Comparison of ENCODE assay signal across 21 cellular contexts in genomic region chr22:44755000-44755399, GRCh38. TPM values are rescaled to one million over a fixed set of nuclear protein-coding genes. Genes with fewer than 3 reads are reported as not detected.
A peak's percentile ranks its signal among the peaks of the same experiment; 100 is the strongest.
DNase-seq lines count a peak whose midpoint lies in the region; ATAC-seq and TF ChIP-seq lines count a peak whose summit lies in the region.
"Had no signal": no experiment of that assay in that cellular context is flagged by ENCODE, and none has a peak within 500 bp of the region (broad histone marks: within the 10 kb centered on the region; RNA-seq: fewer than 3 reads in every experiment).

No MANE protein-coding gene starts in this region.

- no peak for TF ChIP-seq POLR2A in HCT116 (IDR thresholded peaks at IDR 0.05; ENCODE audit: borderline replicate concordance, extremely low read depth, insufficient read depth, insufficient read length)
- no peak for TF ChIP-seq POLR2A in stomach (IDR thresholded peaks at IDR 0.05)

- peak overlapping the region; percentile 100 for H3K27ac Mint-ChIP-seq in mesothelial cell of epicardium
- H3K27ac Mint-ChIP-seq: activated naive CD4-positive, alpha-beta T cell treated with anti-CD3 and anti-CD28 coated beads, Interleukin-2, amount 50 U/mL, for 72 hours; CD4-positive, alpha-beta T cell had no signal

- peaks cover 74% of the 10 kb centered on the region for H3K79me2 ChIP-seq in HCT116 (ENCODE audit: insufficient read depth, low read length)

- ATAC-seq in HCT116 (no peak), HG03045 (IDR thresholded peaks at IDR 0.05; ENCODE audit: unreplicated experiment) (no peak)
- ATAC-seq: activated naive CD4-positive, alpha-beta T cell treated with anti-CD3 and anti-CD28 coated beads, Interleukin-2, amount 50 U/mL, for 72 hours; gastrocnemius medialis; HepG2; left cardiac atrium had no signal

- peaks cover 8% of the 10 kb centered on the region; the same call in 1 of the 2 replicates for H4K20me1 ChIP-seq in HCT116 (ENCODE audit: insufficient read depth)

- TF ChIP-seq CTCF in HCT116 (IDR thresholded peaks at IDR 0.05 in 2 of 3, conservative IDR thresholded peaks at IDR 0.05 in 1 of 3; ENCODE audit: borderline replicate concordance in 1 of 3, insufficient read depth in 1 of 3, low read depth in 2 of 3, low read length in 2 of 3): no peak
- TF ChIP-seq CTCF in colonic mucosa (IDR thresholded peaks at IDR 0.05): no peak
- TF ChIP-seq CTCF in mesothelial cell of epicardium (IDR thresholded peaks at IDR 0.05; ENCODE audit: unreplicated experiment): no peak
- TF ChIP-seq CTCF in stomach (IDR thresholded peaks at IDR 0.05): no peak

- CTCF ChIA-PET in HCT116 (lab: Charles Lee): interaction anchor here (2.5 kb wide), 1 partner anchor 70 kb away, joined by 5 read pairs; no protein-coding TSS in a partner anchor

- DNase-seq in HCT116 (ENCODE audit: low read depth, low spot score) (no peak), colonic mucosa (peak; percentile 51), mesothelial cell of epicardium (ENCODE audit: low spot score in 2 of 2, unreplicated experiment in 2 of 2) (no peak), stomach (no peak), DMS79 (lab: John Stamatoyannopoulos, UW) (no peak), RPMI8226 (no peak), NCI-H1105 treated with DMSO at 0.1 percent for 48 hours (lab: John Stamatoyannopoulos, UW) (no peak)
- DNase-seq: activated CD4-positive, alpha-beta T cell treated with anti-CD3 and anti-CD28 coated beads for 48 hours; CD4-positive, alpha-beta T cell; DMS153; effector CD8-positive, alpha-beta T cell; gastrocnemius medialis; left cardiac atrium; retina; Right ventricle myocardium superior; SW 1271 had no signal

- H3K27me3 ChIP-seq in HCT116 (ENCODE audit: insufficient read depth, low read length) (no peaks in the 10 kb centered on the region), colonic mucosa (no peaks in the 10 kb centered on the region), stomach (peaks cover 8 to 71% (median 41%) of the 10 kb centered on the region in 3 donors)

- intact Hi-C loops in HCT116 (cut with micrococcal nuclease) (no loop called here), colonic mucosa (cut with DNase I) (no loop called here), stomach (cut with DNase I; ENCODE audit: low total_unique reads) (no loop called here)

- no peaks in the 10 kb centered on the region for H3K27me3 Mint-ChIP-seq in mesothelial cell of epicardium (ENCODE audit: low read depth)

- no peak for TF ChIP-seq EP300 in stomach (IDR thresholded peaks at IDR 0.05)

- H3K9me3 ChIP-seq in HCT116 (ENCODE audit: control insufficient read depth in 1 of 2, insufficient read depth in 1 of 2, low read depth in 1 of 2, low read length in 2 of 2) (no peaks in the 10 kb centered on the region), colonic mucosa (no peaks in the 10 kb centered on the region), stomach (no peaks in the 10 kb centered on the region)
- H3K9me3 ChIP-seq: esophagus muscularis mucosa, gastrocnemius medialis, neutrophil had no signal

- H3K36me3 ChIP-seq in HCT116 (ENCODE audit: control insufficient read depth in 1 of 2, insufficient read depth in 2 of 2, low read length in 2 of 2): peaks cover 0 to 4% of the 10 kb centered on the region in 2 experiments; a peak in 1 of 4 replicates
- no peaks in the 10 kb centered on the region for H3K36me3 ChIP-seq in colonic mucosa
- H3K36me3 ChIP-seq in stomach: no peaks in the 10 kb centered on the region
- H3K36me3 ChIP-seq: esophagus muscularis mucosa, gastrocnemius medialis, neutrophil had no signal

- WGBS in stomach, 5 donors: 30 to 49% (median 41%) methylated on average over 3 to 7 of the region's 7 CpGs

- POLR2A ChIA-PET in HCT116 (lab: Charles Lee): no interaction called here

- peak overlapping the region; percentile 83 for H3K4me3 Mint-ChIP-seq in mesothelial cell of epicardium
- H3K4me3 Mint-ChIP-seq: CD4-positive, alpha-beta T cell had no signal

- peaks cover 65% of the 10 kb centered on the region for H3K4me1 Mint-ChIP-seq in mesothelial cell of epicardium

- H3K27ac ChIP-seq in HCT116 (ENCODE audit: low read depth, low read length) (peak overlapping the region; percentile 76), colonic mucosa (peak overlapping the region; percentile 56), stomach (peak overlapping the region; percentile 7 to 73 (median 61))
- H3K27ac ChIP-seq: esophagus muscularis mucosa, gastrocnemius medialis, neutrophil had no signal

- H3K4me1 ChIP-seq in HCT116 (ENCODE audit: control insufficient read depth in 1 of 2, insufficient read depth in 2 of 2, low read length in 2 of 2) (peaks cover 56 to 70% of the 10 kb centered on the region in 2 experiments), colonic mucosa (peaks cover 8% of the 10 kb centered on the region), stomach (peaks cover 24 to 56% (median 43%) of the 10 kb centered on the region in 4 donors)
- H3K4me1 ChIP-seq: gastrocnemius medialis had no signal

- H2AFZ ChIP-seq in HCT116 (ENCODE audit: low read depth, low read length, poor library complexity, severe bottlenecking): no peak overlapping the region

- H3K4me3 ChIP-seq in HCT116 (replicated peaks in 1 of 2; ENCODE audit: low read depth in 1 of 2, low read length in 2 of 2) (peak overlapping the region in 1 of 2 experiments; percentile 97; a peak in 2 of 4 replicates), colonic mucosa (no peak overlapping the region), stomach (peak overlapping the region in 1 of 4 donors; percentile 22)
- H3K4me3 ChIP-seq: esophagus muscularis mucosa, gastrocnemius medialis had no signal

- H3K9me2 ChIP-seq in HCT116 (ENCODE audit: insufficient read depth): no peaks in the 10 kb centered on the region

- peak overlapping the region; percentile 93 for H3K4me2 ChIP-seq in HCT116 (ENCODE audit: low read length)

- BruUV-seq in HCT116 (replicated peaks; lab: Mats Ljungman, UMichigan): no TSS peak

- peaks cover 2% of the 10 kb centered on the region for H3K36me3 Mint-ChIP-seq in mesothelial cell of epicardium
- H3K36me3 Mint-ChIP-seq: activated naive CD4-positive, alpha-beta T cell treated with anti-CD3 and anti-CD28 coated beads, Interleukin-2, amount 50 U/mL, for 72 hours had no signal

- H3K9ac ChIP-seq in HCT116 (ENCODE audit: low read length) (peak overlapping the region; percentile 94), colonic mucosa (ENCODE audit: low read depth in 2 of 2, low read length in 2 of 2) (peak overlapping the region in 1 of 2 donors; percentile 58)

- no peaks in the 10 kb centered on the region for H3K9me3 Mint-ChIP-seq in mesothelial cell of epicardium
- H3K9me3 Mint-ChIP-seq: activated naive CD4-positive, alpha-beta T cell treated with anti-CD3 and anti-CD28 coated beads, Interleukin-2, amount 50 U/mL, for 72 hours; CD4-positive, alpha-beta T cell had no signal

- no peak for TF ChIP-seq RAD21 in HCT116 (IDR thresholded peaks at IDR 0.05; ENCODE audit: low read depth)

- RAD21 ChIA-PET in HCT116 (lab: Charles Lee; ENCODE audit: low non-redundant PET in 1 of 2, low total read pairs in 2 of 2, uncharacterized antibody in 2 of 2, unreplicated experiment in 2 of 2): no interaction called here

TF ChIP-seq in HCT116, 20 proteins besides CTCF, POLR2A, EP300 and RAD21:
- no peak for TF ChIP-seq ELF1 (IDR thresholded peaks at IDR 0.05; ENCODE audit: borderline replicate concordance, low read depth)

RNA-seq across cellular contexts. Expression of gene ARHGAP8, which starts 2.6 kb away (rescaled TPM):
- total RNA-seq in HCT116 (2021; ENCODE audit: unreplicated experiment): 67.5 TPM
- polyA plus RNA-seq in HCT116 (2012): 41.9 and 45.9 TPM in 2 replicates
- total RNA-seq in colonic mucosa: 10 to 100 TPM; 38.4 to 69.9 TPM
- 161 to 172 TPM (median 166 TPM) in 3 replicates for total RNA-seq in mesothelial cell of epicardium
- total RNA-seq in stomach: 10 to 100 TPM in 3 of 5 donors, 1 to 10 TPM in 2; 7.8 to 63.6 (median 10.3) TPM
- polyA plus RNA-seq in stomach: 10 to 100 TPM; 10.2 to 18.7 (median 12.3) TPM
- total RNA-seq: gastrocnemius medialis, Right ventricle myocardium superior had no signal
- polyA plus RNA-seq: HepG2 had no signal

RNA-seq across cellular contexts. Expression of gene PRR5, which starts 53.0 kb away (rescaled TPM):
- total RNA-seq in HCT116 (2021; ENCODE audit: unreplicated experiment): 26.9 TPM
- polyA plus RNA-seq in HCT116 (2012): 16.9 and 17.4 TPM in 2 replicates
- total RNA-seq in colonic mucosa: 10 to 100 TPM; 21.2 to 45.8 TPM
- 59.7 to 65.3 TPM (median 63.6 TPM) in 3 replicates for total RNA-seq in mesothelial cell of epicardium
- total RNA-seq in stomach: 10 to 100 TPM in 3 of 5 donors, 1 to 10 TPM in 1, not detected in 1; 8.3 to 36.5 (median 26.9) TPM
- 10 to 100 TPM; 13.3 to 17.9 (median 16.1) TPM for polyA plus RNA-seq in stomach
